Comparison of ENCODE assay signal across 2 cellular contexts in the genomic region with DNA sequence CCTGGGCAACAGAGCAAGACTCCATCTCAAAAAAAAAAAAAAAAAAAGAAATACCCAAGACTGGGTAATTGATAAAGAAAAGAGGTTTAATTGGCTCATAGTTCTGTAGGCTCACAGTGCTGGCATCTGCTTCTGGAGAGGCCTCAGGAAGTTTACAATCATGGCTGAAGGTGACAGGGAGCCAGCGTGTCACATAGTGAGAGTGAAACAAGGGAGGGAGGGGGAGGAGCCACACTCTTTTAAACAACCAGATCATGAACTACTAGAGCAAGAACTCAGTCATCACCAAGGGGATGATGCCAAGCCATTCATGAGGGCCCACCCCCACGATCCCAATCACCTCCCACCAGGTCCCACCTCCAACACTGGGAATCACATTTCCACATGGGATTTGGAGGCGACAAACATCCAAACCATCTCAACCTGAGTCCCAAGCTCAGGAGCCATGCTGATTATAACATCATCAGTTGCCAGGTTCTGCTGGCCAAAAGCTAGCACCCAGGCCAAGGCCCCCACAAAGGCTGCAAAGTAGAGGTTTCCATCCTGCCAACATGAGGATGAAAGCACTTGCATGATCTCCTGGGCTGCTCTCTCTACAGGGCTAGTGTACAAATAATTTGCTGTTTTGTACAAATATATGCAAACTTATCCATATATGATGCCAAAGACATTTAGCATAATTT.
TF ChIP-seq lines count a peak whose summit lies in the region.

No MANE protein-coding gene starts in this region.

TF ChIP-seq in HepG2, 621 proteins besides CTCF, POLR2A, EP300 and RAD21:
- TF ChIP-seq RFX5 (IDR thresholded peaks at IDR 0.05; ENCODE audit: low read depth, low read length): peak; percentile 78
- TF ChIP-seq, protein P1, sequence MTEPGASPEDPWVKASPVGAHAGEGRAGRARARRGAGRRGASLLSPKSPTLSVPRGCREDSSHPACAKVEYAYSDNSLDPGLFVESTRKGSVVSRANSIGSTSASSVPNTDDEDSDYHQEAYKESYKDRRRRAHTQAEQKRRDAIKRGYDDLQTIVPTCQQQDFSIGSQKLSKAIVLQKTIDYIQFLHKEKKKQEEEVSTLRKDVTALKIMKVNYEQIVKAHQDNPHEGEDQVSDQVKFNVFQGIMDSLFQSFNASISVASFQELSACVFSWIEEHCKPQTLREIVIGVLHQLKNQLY (CRISPR knock-in tag; IDR thresholded peaks at IDR 0.05): no peak
- TF ChIP-seq, protein P2, sequence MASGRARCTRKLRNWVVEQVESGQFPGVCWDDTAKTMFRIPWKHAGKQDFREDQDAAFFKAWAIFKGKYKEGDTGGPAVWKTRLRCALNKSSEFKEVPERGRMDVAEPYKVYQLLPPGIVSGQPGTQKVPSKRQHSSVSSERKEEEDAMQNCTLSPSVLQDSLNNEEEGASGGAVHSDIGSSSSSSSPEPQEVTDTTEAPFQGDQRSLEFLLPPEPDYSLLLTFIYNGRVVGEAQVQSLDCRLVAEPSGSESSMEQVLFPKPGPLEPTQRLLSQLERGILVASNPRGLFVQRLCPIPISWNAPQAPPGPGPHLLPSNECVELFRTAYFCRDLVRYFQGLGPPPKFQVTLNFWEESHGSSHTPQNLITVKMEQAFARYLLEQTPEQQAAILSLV (CRISPR knock-in tag; IDR thresholded peaks at IDR 0.05; ENCODE audit: borderline replicate concordance): no peak

TF ChIP-seq in HEK293, 187 proteins besides CTCF, POLR2A, EP300 and RAD21:
- TF ChIP-seq OSR2 (tag by site-specific recombination; IDR thresholded peaks at IDR 0.05) (no peak), ZNF549 (tag by site-specific recombination; IDR thresholded peaks at IDR 0.05) (no peak), ZNF843 (tag by site-specific recombination; IDR thresholded peaks at IDR 0.05) (no peak), ZNF423 (tag by site-specific recombination; IDR thresholded peaks at IDR 0.05) (no peak), ZNF214 (tag by site-specific recombination; IDR thresholded peaks at IDR 0.05; ENCODE audit: borderline replicate concordance) (no peak), ZNF10 (tag by site-specific recombination; IDR thresholded peaks at IDR 0.05) (peak; percentile 49; the same call in 1 of the 2 replicates), ZNF248 (tag by site-specific recombination; IDR thresholded peaks at IDR 0.05) (no peak), ZFHX2 (tag by site-specific recombination; conservative IDR thresholded peaks at IDR 0.05) (peak; percentile 80), YY1 (tag by site-specific recombination; IDR thresholded peaks at IDR 0.05) (no peak), EGR2 (tag by site-specific recombination; IDR thresholded peaks at IDR 0.05; ENCODE audit: low read depth) (peak; percentile 59), TCF7L2 (IDR thresholded peaks at IDR 0.05; ENCODE audit: borderline replicate concordance, low read depth, low read length) (no peak), ZNF664 (tag by site-specific recombination; IDR thresholded peaks at IDR 0.05) (no peak)
- TF ChIP-seq, protein P3, sequence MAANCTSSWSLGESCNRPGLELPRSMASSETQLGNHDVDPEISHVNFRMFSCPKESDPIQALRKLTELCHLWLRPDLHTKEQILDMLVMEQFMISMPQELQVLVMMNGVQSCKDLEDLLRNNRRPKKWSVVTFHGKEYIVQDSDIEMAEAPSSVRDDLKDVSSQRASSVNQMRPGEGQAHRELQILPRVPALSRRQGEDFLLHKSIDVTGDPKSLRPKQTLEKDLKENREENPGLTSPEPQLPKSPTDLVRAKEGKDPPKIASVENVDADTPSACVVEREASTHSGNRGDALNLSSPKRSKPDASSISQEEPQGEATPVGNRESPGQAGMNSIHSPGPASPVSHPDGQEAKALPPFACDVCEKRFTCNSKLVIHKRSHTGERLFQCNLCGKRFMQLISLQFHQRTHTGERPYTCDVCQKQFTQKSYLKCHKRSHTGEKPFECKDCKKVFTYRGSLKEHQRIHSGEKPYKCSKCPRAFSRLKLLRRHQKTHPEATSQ (tag by site-specific recombination; IDR thresholded peaks at IDR 0.05): no peak
- TF ChIP-seq, protein P4, sequence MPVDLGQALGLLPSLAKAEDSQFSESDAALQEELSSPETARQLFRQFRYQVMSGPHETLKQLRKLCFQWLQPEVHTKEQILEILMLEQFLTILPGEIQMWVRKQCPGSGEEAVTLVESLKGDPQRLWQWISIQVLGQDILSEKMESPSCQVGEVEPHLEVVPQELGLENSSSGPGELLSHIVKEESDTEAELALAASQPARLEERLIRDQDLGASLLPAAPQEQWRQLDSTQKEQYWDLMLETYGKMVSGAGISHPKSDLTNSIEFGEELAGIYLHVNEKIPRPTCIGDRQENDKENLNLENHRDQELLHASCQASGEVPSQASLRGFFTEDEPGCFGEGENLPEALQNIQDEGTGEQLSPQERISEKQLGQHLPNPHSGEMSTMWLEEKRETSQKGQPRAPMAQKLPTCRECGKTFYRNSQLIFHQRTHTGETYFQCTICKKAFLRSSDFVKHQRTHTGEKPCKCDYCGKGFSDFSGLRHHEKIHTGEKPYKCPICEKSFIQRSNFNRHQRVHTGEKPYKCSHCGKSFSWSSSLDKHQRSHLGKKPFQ (tag by site-specific recombination; IDR thresholded peaks at IDR 0.05): no peak
- TF ChIP-seq, protein P5, sequence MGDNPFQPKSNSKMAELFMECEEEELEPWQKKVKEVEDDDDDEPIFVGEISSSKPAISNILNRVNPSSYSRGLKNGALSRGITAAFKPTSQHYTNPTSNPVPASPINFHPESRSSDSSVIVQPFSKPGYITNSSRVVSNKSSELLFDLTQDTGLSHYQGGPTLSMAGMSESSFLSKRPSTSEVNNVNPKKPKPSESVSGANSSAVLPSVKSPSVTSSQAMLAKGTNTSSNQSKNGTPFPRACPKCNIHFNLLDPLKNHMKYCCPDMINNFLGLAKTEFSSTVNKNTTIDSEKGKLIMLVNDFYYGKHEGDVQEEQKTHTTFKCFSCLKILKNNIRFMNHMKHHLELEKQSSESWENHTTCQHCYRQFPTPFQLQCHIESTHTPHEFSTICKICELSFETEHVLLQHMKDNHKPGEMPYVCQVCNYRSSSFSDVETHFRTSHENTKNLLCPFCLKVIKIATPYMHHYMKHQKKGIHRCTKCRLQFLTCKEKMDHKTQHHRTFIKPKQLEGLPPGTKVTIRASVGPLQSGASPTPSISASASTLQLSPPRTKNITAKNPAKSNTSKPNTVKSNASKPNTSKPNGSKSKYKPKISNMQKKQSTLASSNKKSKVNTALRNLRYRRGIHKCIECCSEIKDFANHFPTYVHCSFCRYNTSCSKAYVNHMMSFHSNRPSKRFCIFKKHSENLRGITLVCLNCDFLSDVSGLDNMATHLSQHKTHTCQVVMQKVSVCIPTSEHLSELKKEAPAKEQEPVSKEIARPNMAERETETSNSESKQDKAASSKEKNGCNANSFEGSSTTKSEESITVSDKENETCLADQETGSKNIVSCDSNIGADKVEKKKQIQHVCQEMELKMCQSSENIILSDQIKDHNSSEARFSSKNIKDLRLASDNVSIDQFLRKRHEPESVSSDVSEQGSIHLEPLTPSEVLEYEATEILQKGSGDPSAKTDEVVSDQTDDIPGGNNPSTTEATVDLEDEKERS (tag by site-specific recombination; IDR thresholded peaks at IDR 0.05): no peak
